Comparison of ENCODE assay signal across 8 cellular contexts in genomic region chr10:60611291-60611747, GRCh38.
DNase-seq lines count a peak whose midpoint lies in the region; TF ChIP-seq lines count a peak whose summit lies in the region.
"Had no signal": no experiment of that assay in that cellular context is flagged by ENCODE, and none has a peak within 500 bp of the region (broad histone marks: within the 10 kb centered on the region; RNA-seq: fewer than 3 reads in every experiment).

No MANE protein-coding gene starts in this region.

- peak; percentile 37 for DNase-seq in HFFc6
- DNase-seq in SW480 (ENCODE audit: low spot score): peak; percentile 53
- DNase-seq in fibroblast of peridontal ligament (ENCODE audit: extremely low read depth): peak; percentile 80
- peak; percentile 21 to 28 for DNase-seq in stimulated activated CD4-positive, alpha-beta T cell treated with anti-CD3 and anti-CD28 coated beads, Interleukin-2, amount 100 ng/mL, for 24 hours
- DNase-seq in NCI-H748 treated with DMSO at 0.1 percent for 48 hours (lab: John Stamatoyannopoulos, UW): no peak
- no peak for DNase-seq in cerebellar cortex (ENCODE audit: low spot score)
- DNase-seq in NK-92 (lab: John Stamatoyannopoulos, UW; ENCODE audit: unreplicated experiment): no peak

- no peak overlapping the region for H3K27ac Mint-ChIP-seq in HFFc6

- no peak for TF ChIP-seq CTCF in HFFc6 (IDR thresholded peaks at IDR 0.05)

- H3K27me3 Mint-ChIP-seq in HFFc6 (ENCODE audit: insufficient read depth): peaks cover 6% of the 10 kb centered on the region
- H3K27me3 Mint-ChIP-seq: naive thymus-derived CD4-positive, alpha-beta T cell had no signal

- H3K9me3 Mint-ChIP-seq in HFFc6: no peaks in the 10 kb centered on the region

- no peak overlapping the region for H3K4me3 Mint-ChIP-seq in HFFc6
- H3K4me3 Mint-ChIP-seq: naive thymus-derived CD4-positive, alpha-beta T cell had no signal

- H3K4me1 Mint-ChIP-seq in HFFc6 (ENCODE audit: low read depth): peaks cover 9% of the 10 kb centered on the region

- H3K36me3 Mint-ChIP-seq in HFFc6 (ENCODE audit: low read depth): no peaks in the 10 kb centered on the region

Comparison
In these comparisons a context has a peak if more than half of its experiments do, and no peak if none do; other contexts are left out.
1. DNase-seq: peak in HFFc6 (single experiment), SW480 (single experiment), fibroblast of peridontal ligament (single experiment) and stimulated activated CD4-positive, alpha-beta T cell treated with anti-CD3 and anti-CD28 coated beads, Interleukin-2, amount 100 ng/mL, for 24 hours (2 of 2); none in NCI-H748 treated with DMSO at 0.1 percent for 48 hours (single experiment), cerebellar cortex (single experiment) and NK-92 (single experiment).